ENCODE assay signal across 15 cellular contexts in genomic region chr13:34816543-34816942, GRCh38.
DNase-seq lines count a peak whose midpoint lies in the region; ATAC-seq and TF ChIP-seq lines count a peak whose summit lies in the region.
"Had no signal": no experiment of that assay in that cellular context is flagged by ENCODE, and none has a peak within 500 bp of the region (broad histone marks: within the 10 kb centered on the region; RNA-seq: fewer than 3 reads in every experiment).

No MANE protein-coding gene starts in this region.

- peak overlapping the region; percentile 64 for H3K27ac Mint-ChIP-seq in chondrocyte (ENCODE audit: unreplicated experiment)
- H3K27ac Mint-ChIP-seq in stimulated activated effector memory CD8-positive, alpha-beta T cell treated with anti-CD3 and anti-CD28 coated beads, Interleukin-12 subunit alpha, Interleukin-12 subunit beta, amount 100 ng/mL, for 72 hours: no peak overlapping the region

- H3K4me3 ChIP-seq in stomach smooth muscle (ENCODE audit: low read length in 2 of 2): peak overlapping the region in 1 of 2 donors; percentile 28
- no peak overlapping the region for H3K4me3 ChIP-seq in H7 (ENCODE audit: insufficient read depth, low read depth, low read length)
- no peak overlapping the region for H3K4me3 ChIP-seq in tibial nerve
- H3K4me3 ChIP-seq: mucosa of descending colon had no signal

- H3K9ac ChIP-seq in stomach smooth muscle (ENCODE audit: low read length in 2 of 2): no peak overlapping the region

- no peaks in the 10 kb centered on the region for H3K27me3 Mint-ChIP-seq in chondrocyte (ENCODE audit: low read depth)

- H3K36me3 Mint-ChIP-seq in chondrocyte (ENCODE audit: low read depth): peaks cover 9% of the 10 kb centered on the region
- H3K36me3 Mint-ChIP-seq in stimulated activated effector memory CD8-positive, alpha-beta T cell treated with anti-CD3 and anti-CD28 coated beads, Interleukin-12 subunit alpha, Interleukin-12 subunit beta, amount 100 ng/mL, for 72 hours: no peaks in the 10 kb centered on the region

- peaks cover 20% of the 10 kb centered on the region for H3K4me1 Mint-ChIP-seq in chondrocyte (ENCODE audit: low read depth)
- H3K4me1 Mint-ChIP-seq in stimulated activated effector memory CD8-positive, alpha-beta T cell treated with anti-CD3 and anti-CD28 coated beads, Interleukin-12 subunit alpha, Interleukin-12 subunit beta, amount 100 ng/mL, for 72 hours: no peaks in the 10 kb centered on the region

- H3K27ac ChIP-seq in stomach smooth muscle (ENCODE audit: low read length) (peak overlapping the region; percentile 32), tibial nerve (peak overlapping the region in 2 of 4 donors; percentile 31 to 47)
- H3K27ac ChIP-seq: C4-2B, WERI-Rb-1 had no signal

- WGBS in tibial nerve, 2 donors: 8 to 15% methylated on average over 2 of the region's 2 CpGs

- no peak for TF ChIP-seq EP300 in tibial nerve (IDR thresholded peaks at IDR 0.05)

- TF ChIP-seq CTCF in chondrocyte (IDR thresholded peaks at IDR 0.05): no peak
- TF ChIP-seq CTCF in tibial nerve (IDR thresholded peaks at IDR 0.05): no peak

- H3K4me1 ChIP-seq in stomach smooth muscle (ENCODE audit: control insufficient read depth, insufficient read depth, low read length) (peaks cover 5% of the 10 kb centered on the region), tibial nerve (peaks cover 0 to 20% (median 0%) of the 10 kb centered on the region in 4 donors)

- no peaks in the 10 kb centered on the region for H3K9me3 ChIP-seq in stomach smooth muscle (ENCODE audit: control insufficient read depth in 2 of 2, low read length in 2 of 2)
- peaks cover 0 to 17% (median 2%) of the 10 kb centered on the region in 4 donors for H3K9me3 ChIP-seq in tibial nerve

- DNase-seq in GM04504 (ENCODE audit: low read depth): peak; percentile 53
- no peak for DNase-seq in chondrocyte (ENCODE audit: low spot score)
- DNase-seq in inferior parietal cortex (ENCODE audit: extremely low spot score): peak; percentile 24
- DNase-seq in H7: no peak
- no peak for DNase-seq in stimulated activated effector memory CD8-positive, alpha-beta T cell treated with anti-CD3 and anti-CD28 coated beads, Interleukin-12 subunit alpha, Interleukin-12 subunit beta, amount 100 ng/mL, for 72 hours (ENCODE audit: low spot score in 2 of 2)
- DNase-seq in tibial nerve (ENCODE audit: low spot score in 2 of 2): no peak
- DNase-seq: activated gamma-delta T cell, mucosa of descending colon, NCI-H226, posterior cingulate gyrus, SW 1271, WERI-Rb-1 had no signal

- peaks cover 18% of the 10 kb centered on the region for H3K9me3 Mint-ChIP-seq in chondrocyte (ENCODE audit: low read depth)
- peaks cover 15% of the 10 kb centered on the region for H3K9me3 Mint-ChIP-seq in stimulated activated effector memory CD8-positive, alpha-beta T cell treated with anti-CD3 and anti-CD28 coated beads, Interleukin-12 subunit alpha, Interleukin-12 subunit beta, amount 100 ng/mL, for 72 hours

- no peak for TF ChIP-seq POLR2A in tibial nerve (IDR thresholded peaks at IDR 0.05)

- no peaks in the 10 kb centered on the region for H3K36me3 ChIP-seq in stomach smooth muscle (ENCODE audit: control insufficient read depth in 2 of 2, insufficient read depth in 2 of 2, low read length in 2 of 2)
- no peaks in the 10 kb centered on the region for H3K36me3 ChIP-seq in H7 (replicated peaks; ENCODE audit: control insufficient read depth, insufficient read depth, low read length)
- H3K36me3 ChIP-seq in tibial nerve: no peaks in the 10 kb centered on the region
- H3K36me3 ChIP-seq: WERI-Rb-1 had no signal

- no peaks in the 10 kb centered on the region for H3K27me3 ChIP-seq in stomach smooth muscle (ENCODE audit: control insufficient read depth in 1 of 2, insufficient read depth in 2 of 2, low read length in 2 of 2)
- H3K27me3 ChIP-seq in H7 (ENCODE audit: control insufficient read depth, insufficient read depth, low read length): no peaks in the 10 kb centered on the region
- H3K27me3 ChIP-seq in tibial nerve: no peaks in the 10 kb centered on the region

- ATAC-seq in HG02884 (IDR thresholded peaks at IDR 0.05; ENCODE audit: unreplicated experiment): no peak
- ATAC-seq in stimulated activated effector memory CD8-positive, alpha-beta T cell treated with anti-CD3 and anti-CD28 coated beads, Interleukin-12 subunit alpha, Interleukin-12 subunit beta, amount 100 ng/mL, for 72 hours: no peak
- ATAC-seq: mucosa of descending colon had no signal

- H3K4me3 Mint-ChIP-seq in chondrocyte (ENCODE audit: unreplicated experiment): no peak overlapping the region
- H3K4me3 Mint-ChIP-seq in stimulated activated effector memory CD8-positive, alpha-beta T cell treated with anti-CD3 and anti-CD28 coated beads, Interleukin-12 subunit alpha, Interleukin-12 subunit beta, amount 100 ng/mL, for 72 hours: no peak overlapping the region

Comparison
In these comparisons a context has a peak if more than half of its experiments do, and no peak if none do; other contexts are left out.
1. DNase-seq: peak in GM04504 (single experiment) and inferior parietal cortex (single experiment); none in chondrocyte (single experiment), H7 (single experiment), stimulated activated effector memory CD8-positive, alpha-beta T cell treated with anti-CD3 and anti-CD28 coated beads, Interleukin-12 subunit alpha, Interleukin-12 subunit beta, amount 100 ng/mL, for 72 hours (0 of 2) and tibial nerve (0 of 2).